Comparison of ENCODE assay signal across 15 cellular contexts in genomic region chr5:96716007-96716406, GRCh38. TPM values are rescaled to one million over a fixed set of nuclear protein-coding genes. Genes with fewer than 3 reads are reported as not detected.
DNase-seq lines count a peak whose midpoint lies in the region; ATAC-seq and TF ChIP-seq lines count a peak whose summit lies in the region.
"Had no signal": no experiment of that assay in that cellular context is flagged by ENCODE, and none has a peak within 500 bp of the region (broad histone marks: within the 10 kb centered on the region; RNA-seq: fewer than 3 reads in every experiment).

No MANE protein-coding gene starts in this region.

- H3K27ac ChIP-seq in left lung (peak overlapping the region; percentile 81), stomach (peak overlapping the region in 4 of 5 donors; percentile 52 to 85 (median 79))

- no peak for TF ChIP-seq CTCF in left lung (IDR thresholded peaks at IDR 0.05)
- TF ChIP-seq CTCF in stomach (IDR thresholded peaks at IDR 0.05) = no peak

- DNase-seq in DMS53 (lab: John Stamatoyannopoulos, UW) (peak; percentile 15), DMS53 treated with DMSO at 0.1 percent for 48 hours (lab: John Stamatoyannopoulos, UW; ENCODE audit: unreplicated experiment) (no peak), SK-MEL-5 (ENCODE audit: low read depth, low spot score) (peak; percentile 40), left lung (no peak), stomach (no peak), inferior parietal cortex (ENCODE audit: extremely low spot score) (no peak)
- DNase-seq: activated T-cell treated with anti-CD3 and anti-CD28 coated beads for 4 hours; amniotic stem cell; mucosa of descending colon; NCI-H2081 treated with DMSO at 0.1 percent for 48 hours; NK-92 treated with Interleukin-12 subunit alpha and Interleukin-12 subunit beta, amount 100 ng/mL, for 24 hours; stimulated activated CD4-positive, alpha-beta T cell treated with anti-CD3 and anti-CD28 coated beads, Interleukin-2, amount 100 ng/mL, for 48 hours had no signal

- in situ Hi-C loops in SK-MEL-5 (cut with HindIII; ENCODE audit: low pct_unique_long_range_greater_than_20kb, low sequenced_read_pairs) = no loop called here

- H3K36me3 ChIP-seq in left lung (no peaks in the 10 kb centered on the region), stomach (no peaks in the 10 kb centered on the region)

- no peak for TF ChIP-seq POLR2A in stomach (IDR thresholded peaks at IDR 0.05)

- intact Hi-C loops in left lung (cut with DNase I) = no loop called here
- intact Hi-C loops in stomach (cut with DNase I; ENCODE audit: low total_unique reads) = no loop called here

- H3K4me3 ChIP-seq in left lung (no peak overlapping the region), stomach (no peak overlapping the region)
- H3K4me3 ChIP-seq: mucosa of descending colon, SJSA1 had no signal

- WGBS in stomach, 5 donors = 60 to 74% (median 72%) methylated on average over 5 of the region's 5 CpGs

- TF ChIP-seq EP300 in stomach (IDR thresholded peaks at IDR 0.05) = no peak

- ATAC-seq in left lung = no peak
- no peak for ATAC-seq in GM18517 (IDR thresholded peaks at IDR 0.05; ENCODE audit: unreplicated experiment)
- no peak for ATAC-seq in GM18519 (IDR thresholded peaks at IDR 0.05; ENCODE audit: low FRiP score, unreplicated experiment)
- ATAC-seq: mucosa of descending colon had no signal

- H3K9me3 ChIP-seq in left lung (no peaks in the 10 kb centered on the region), stomach (no peaks in the 10 kb centered on the region)
- H3K9me3 ChIP-seq: mucosa of descending colon, SJSA1 had no signal

- no peaks in the 10 kb centered on the region for H3K27me3 ChIP-seq in left lung
- no peaks in the 10 kb centered on the region for H3K27me3 ChIP-seq in stomach
- H3K27me3 ChIP-seq: SJSA1 had no signal

- peaks cover 20 to 56% of the 10 kb centered on the region in 2 donors for H3K4me1 ChIP-seq in left lung
- H3K4me1 ChIP-seq in stomach = peaks cover 19 to 93% (median 57%) of the 10 kb centered on the region in 4 donors

RNA-seq across cellular contexts. Expression of gene CAST, which starts 53.8 kb away (rescaled TPM):
- total RNA-seq in SK-MEL-5 (2014; rRNA removed; shearing (Covaris generic)) = 283 and 285 TPM in 2 replicates
- 163 and 188 TPM in 2 replicates for polyA plus RNA-seq in SK-MEL-5 (2015; cell fraction: cytosol; rRNA removed)
- 228 and 244 TPM in 2 replicates for polyA plus RNA-seq in SK-MEL-5 (2015; cell fraction: nucleus; rRNA removed)
- 100 to 1,000 TPM; 232 to 264 TPM for total RNA-seq in left lung
- total RNA-seq in stomach = 100 to 1,000 TPM; 194 to 458 (median 237) TPM
- 10 to 100 TPM; 54.0 to 73.9 (median 69.4) TPM for polyA plus RNA-seq in stomach

Comparison
In these comparisons a context has a peak if more than half of its experiments do, and no peak if none do; other contexts are left out.
1. DNase-seq: peak in DMS53 (single experiment) and SK-MEL-5 (single experiment); none in DMS53 treated with DMSO at 0.1 percent for 48 hours (single experiment), left lung (0 of 2), stomach (single experiment) and inferior parietal cortex (single experiment).